In genomic region chr14:102544034-102544744, GRCh38 we compare ENCODE assay signal across 9 cellular contexts. TPM values are rescaled to one million over a fixed set of nuclear protein-coding genes. Genes with fewer than 3 reads are reported as not detected.
DNase-seq lines count a peak whose midpoint lies in the region; ATAC-seq and TF ChIP-seq lines count a peak whose summit lies in the region.
"Had no signal": no experiment of that assay in that cellular context is flagged by ENCODE, and none has a peak within 500 bp of the region (broad histone marks: within the 10 kb centered on the region; RNA-seq: fewer than 3 reads in every experiment).

No MANE protein-coding gene starts in this region.

- no peaks in the 10 kb centered on the region for H3K9me3 ChIP-seq in thymus (ENCODE audit: control insufficient read depth)

- POLR2A ChIA-PET in WTC11 (lab: Charles Lee): interaction anchor here (1.1 kb wide), 1 partner anchor 20 kb away, joined by 3 read pairs; no protein-coding TSS in a partner anchor

- no peaks in the 10 kb centered on the region for H3K9me3 Mint-ChIP-seq in activated T-cell treated with anti-CD3 and anti-CD28 coated beads, Interleukin-2, amount 50 U/mL, for 72 hours
- H3K9me3 Mint-ChIP-seq in WTC11: no peaks in the 10 kb centered on the region

- H3K27ac Mint-ChIP-seq in activated T-cell treated with anti-CD3 and anti-CD28 coated beads, Interleukin-2, amount 50 U/mL, for 72 hours: no peak overlapping the region
- H3K27ac Mint-ChIP-seq in WTC11: no peak overlapping the region

- no peak for TF ChIP-seq CTCF in WTC11 (IDR thresholded peaks at IDR 0.05)
- no peak for TF ChIP-seq CTCF in foreskin keratinocyte (conservative IDR thresholded peaks at IDR 0.05)

- H3K36me3 ChIP-seq in thymus (ENCODE audit: control insufficient read depth, insufficient read depth): no peaks in the 10 kb centered on the region

- no peaks in the 10 kb centered on the region for H3K36me3 Mint-ChIP-seq in activated T-cell treated with anti-CD3 and anti-CD28 coated beads, Interleukin-2, amount 50 U/mL, for 72 hours (ENCODE audit: insufficient read depth in 2 of 2)
- no peaks in the 10 kb centered on the region for H3K36me3 Mint-ChIP-seq in WTC11

- H3K27ac ChIP-seq in thymus (ENCODE audit: low read depth) (no peak overlapping the region), foreskin keratinocyte (no peak overlapping the region)

- H3K27me3 ChIP-seq in thymus (ENCODE audit: control insufficient read depth, insufficient read depth): peaks cover 27% of the 10 kb centered on the region
- no peaks in the 10 kb centered on the region for H3K27me3 ChIP-seq in foreskin keratinocyte

- H3K4me1 ChIP-seq in thymus (ENCODE audit: control insufficient read depth, insufficient read depth, low read length): peaks cover 4% of the 10 kb centered on the region
- H3K4me1 ChIP-seq in foreskin keratinocyte: peaks cover 4% of the 10 kb centered on the region

- CTCF ChIA-PET in WTC11 (lab: Charles Lee): interaction anchor here (0.5 to 1.3 kb wide), 5 partner anchors 8 to 106 kb away, joined by 3 to 4 read pairs (median 4); no protein-coding TSS in a partner anchor

- DNase-seq in activated T-cell treated with anti-CD3 and anti-CD28 coated beads, Interleukin-2, amount 50 U/mL, for 72 hours: no peak
- no peak for DNase-seq in activated T-cell treated with anti-CD3 and anti-CD28 coated beads, Interleukin-2, amount 50 U/mL, for 48 hours
- DNase-seq in WTC11 (ENCODE audit: low spot score) (peak; percentile 44), islet precursor cell (peak; percentile 86), foreskin keratinocyte (no peak), erythroblast (lab: John Stamatoyannopoulos, UW) (no peak)
- DNase-seq: activated gamma-delta T cell had no signal

- peak overlapping the region; percentile 20 for H3K4me3 ChIP-seq in thymus (ENCODE audit: low read length)

- no peak for ATAC-seq in activated T-cell treated with anti-CD3 and anti-CD28 coated beads, Interleukin-2, amount 50 U/mL, for 72 hours (replicated peaks in 1 of 2)
- ATAC-seq in WTC11 (peak; percentile 4; the same call in 1 of the 2 replicates), foreskin keratinocyte (no peak), GM18867 (IDR thresholded peaks at IDR 0.05; ENCODE audit: unreplicated experiment) (no peak)

- H3K4me1 Mint-ChIP-seq in activated T-cell treated with anti-CD3 and anti-CD28 coated beads, Interleukin-2, amount 50 U/mL, for 72 hours (ENCODE audit: low read depth): no peaks in the 10 kb centered on the region
- peaks cover 15% of the 10 kb centered on the region for H3K4me1 Mint-ChIP-seq in WTC11

- peak overlapping the region; percentile 1 to 51 for H3K4me3 Mint-ChIP-seq in activated T-cell treated with anti-CD3 and anti-CD28 coated beads, Interleukin-2, amount 50 U/mL, for 72 hours
- H3K4me3 Mint-ChIP-seq in WTC11: peak overlapping the region; percentile 62

- H3K27me3 Mint-ChIP-seq in activated T-cell treated with anti-CD3 and anti-CD28 coated beads, Interleukin-2, amount 50 U/mL, for 72 hours (ENCODE audit: low read depth): peaks cover 48% of the 10 kb centered on the region
- H3K27me3 Mint-ChIP-seq in WTC11 (ENCODE audit: low read depth): peaks cover 23% of the 10 kb centered on the region

- no peak for TF ChIP-seq POLR2A in erythroblast (IDR thresholded peaks at IDR 0.05; ENCODE audit: low read length)

- WGBS in thymus: 26% methylated on average over 43 of the region's 43 CpGs

TF ChIP-seq in WTC11, 78 proteins besides CTCF, POLR2A, EP300 and RAD21:
- 0 out of 2 replicates have a peak, but pooled peaks have one; percentile 10 for TF ChIP-seq ZNF423 (CRISPR knock-in tag; IDR thresholded peaks at IDR 0.05)
- TF ChIP-seq E2F5 (CRISPR knock-in tag; IDR thresholded peaks at IDR 0.05): peak; percentile 31; the same call in 1 of the 2 replicates
- TF ChIP-seq ZNF121 (CRISPR knock-in tag; IDR thresholded peaks at IDR 0.05): no peak

RNA-seq across cellular contexts. Expression of gene ANKRD9, which starts 34.6 kb away (rescaled TPM):
- 1 to 10 TPM; 3.2 to 4.5 TPM for total RNA-seq in activated T-cell treated with anti-CD3 and anti-CD28 coated beads, Interleukin-2, amount 50 U/mL, for 72 hours
- total RNA-seq in WTC11 (2021) (55.6 to 63.8 TPM (median 56.6 TPM) in 3 replicates), foreskin keratinocyte (6.7 and 7.8 TPM in 2 replicates)
- polyA plus RNA-seq in thymus (3.5 TPM), foreskin keratinocyte (9.3 and 9.5 TPM in 2 replicates)

RNA-seq across cellular contexts. Expression of gene RCOR1, which starts 48.3 kb away (rescaled TPM):
- total RNA-seq in activated T-cell treated with anti-CD3 and anti-CD28 coated beads, Interleukin-2, amount 50 U/mL, for 72 hours: 10 to 100 TPM; 19.5 to 21.3 TPM
- 25.1 to 25.4 TPM (median 25.4 TPM) in 3 replicates for total RNA-seq in WTC11 (2021)
- 9.2 TPM for polyA plus RNA-seq in thymus
- 27.7 and 31.7 TPM in 2 replicates for total RNA-seq in foreskin keratinocyte
- polyA plus RNA-seq in foreskin keratinocyte: 9.0 and 9.4 TPM in 2 replicates

Comparison
In these comparisons a context has a peak if more than half of its experiments do, and no peak if none do; other contexts are left out.
1. DNase-seq: peak in WTC11 (single experiment) and islet precursor cell (single experiment); none in activated T-cell treated with anti-CD3 and anti-CD28 coated beads, Interleukin-2, amount 50 U/mL, for 72 hours (0 of 2), activated T-cell treated with anti-CD3 and anti-CD28 coated beads, Interleukin-2, amount 50 U/mL, for 48 hours (0 of 2), foreskin keratinocyte (0 of 2) and erythroblast (0 of 2).